26 cellular contexts compared by ENCODE assay signal in the genomic region with DNA sequence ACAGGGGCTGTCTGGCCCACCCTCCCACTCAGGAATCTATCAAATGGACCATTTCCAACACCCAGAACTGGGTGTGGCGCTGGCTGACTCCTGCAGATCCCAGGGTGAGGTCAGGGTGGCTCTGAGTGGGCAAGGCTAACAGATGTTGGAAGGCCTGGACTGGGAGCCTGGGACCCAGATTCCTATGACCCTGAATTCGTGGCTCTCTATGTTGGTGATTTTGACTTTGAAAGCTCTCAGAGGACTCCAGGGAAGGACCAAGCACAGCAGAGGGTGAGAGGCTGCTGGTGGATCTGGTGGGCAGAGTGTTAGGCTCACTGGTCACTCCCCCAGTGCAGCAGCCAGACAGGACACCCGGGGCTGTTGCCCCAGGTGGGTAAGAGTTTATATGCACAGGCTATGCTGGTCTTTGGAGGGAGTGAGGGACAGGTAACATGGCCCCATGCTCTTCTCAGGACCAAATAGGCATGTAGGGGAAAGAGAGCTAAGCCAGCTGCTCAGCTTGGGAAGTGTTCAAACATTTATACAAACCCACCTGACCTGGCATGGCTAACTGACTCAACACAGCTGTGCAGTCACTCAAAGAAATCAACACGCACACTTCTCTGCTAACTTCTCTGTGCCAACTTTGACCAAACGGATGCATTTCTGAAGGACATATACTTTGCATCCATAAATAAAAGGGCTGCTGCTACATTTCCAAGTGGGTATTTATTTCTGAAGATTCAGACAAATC.
"Had no signal": no experiment of that assay in that cellular context is flagged by ENCODE, and none has a peak within 500 bp of the region (broad histone marks: within the 10 kb centered on the region; RNA-seq: fewer than 3 reads in every experiment).

No MANE protein-coding gene starts in this region.

- DNase-seq: activated CD4-positive, alpha-beta T cell treated with anti-CD3 and anti-CD28 coated beads for 48 hours; activated CD4-positive, alpha-beta T cell treated with anti-CD3 and anti-CD28 coated beads, Interleukin-2, amount 50 U/mL, for 4 hours; activated CD4-positive, CD25-positive, alpha-beta regulatory T cell treated with anti-CD3 and anti-CD28 coated beads, Interleukin-2, amount 50 U/mL, for 72 hours; activated CD8-positive, alpha-beta memory T cell treated with anti-CD3 and anti-CD28 coated beads, Interleukin-2, amount 50 U/mL, for 48 hours; activated CD8-positive, alpha-beta T cell treated with anti-CD3 and anti-CD28 coated beads, Interleukin-2, amount 10 ng/mL, durations not matched to agents 7 days and 5 days; activated naive CD4-positive, alpha-beta T cell treated with anti-CD3 and anti-CD28 coated beads, Interleukin-2, amount 50 U/mL, for 16 hours; activated naive CD8-positive, alpha-beta T cell treated with anti-CD3 and anti-CD28 coated beads, Interleukin-2, amount 10 ng/mL, durations not matched to agents 7 days and 5 days; activated T-cell treated with anti-CD3 and anti-CD28 coated beads, Interleukin-2, amount 50 U/mL, for 1 hour; adrenal gland; caudate nucleus; KG1; NCI-H1092 treated with DMSO at 0.1 percent for 48 hours; NCI-H1417 treated with DMSO at 0.1 percent for 48 hours; NCI-H1694; NCI-H2081; NCI-H446 treated with DMSO at 0.1 percent for 48 hours; NCI-H526; NCI-H82; Peyer's patch; Right ventricle myocardium superior; SW 1271 had no signal

- H3K27me3 ChIP-seq: adrenal gland, breast epithelium, Peyer's patch, SJSA1 had no signal

- ATAC-seq: activated CD8-positive, alpha-beta T cell treated with anti-CD3 and anti-CD28 coated beads, Interleukin-2, amount 10 ng/mL, durations not matched to agents 7 days and 5 days; SK-N-SH treated with all-trans-retinoic acid at 6 μM for 48 hours; WTC11 had no signal

- H3K4me3 ChIP-seq: adrenal gland, breast epithelium, Peyer's patch, SJSA1 had no signal

- H3K36me3 ChIP-seq: adrenal gland, breast epithelium, Peyer's patch, SJSA1 had no signal

- H3K27ac ChIP-seq: adrenal gland, breast epithelium, Peyer's patch, RWPE1, SJSA1 had no signal

- H3K4me1 ChIP-seq: adrenal gland, breast epithelium, Peyer's patch, SJSA1 had no signal

- H3K9me3 ChIP-seq: adrenal gland, breast epithelium, Peyer's patch, SJSA1 had no signal
